Comparison of ENCODE assay signal across 13 cellular contexts in genomic region chr2:130143266-130144039, GRCh38. TPM values are rescaled to one million over a fixed set of nuclear protein-coding genes. Genes with fewer than 3 reads are reported as not detected.
A peak's percentile ranks its signal among the peaks of the same experiment; 100 is the strongest.
DNase-seq lines count a peak whose midpoint lies in the region; ATAC-seq and TF ChIP-seq lines count a peak whose summit lies in the region.
"Not testable (repeated sequence)": the region's sequence is repeated elsewhere in the genome, so short reads cannot be mapped to it uniquely, and the experiment has no call there.
"Had no signal": no experiment of that assay in that cellular context is flagged by ENCODE, and none has a peak within 500 bp of the region (broad histone marks: within the 10 kb centered on the region; RNA-seq: fewer than 3 reads in every experiment).

No MANE protein-coding gene starts in this region.

- not testable (repeated sequence) for TF ChIP-seq CTCF in fibroblast of pulmonary artery (IDR thresholded peaks at IDR 0.05; ENCODE audit: low read length, missing control alignments); parathyroid adenoma (IDR thresholded peaks at IDR 0.05); type B pancreatic cell (conservative IDR thresholded peaks at IDR 0.05)

- not testable (repeated sequence) for H3K9ac ChIP-seq in parathyroid adenoma

- H3K9me3 ChIP-seq in parathyroid adenoma (ENCODE audit: control insufficient read depth, low read length), result not testable (repeated sequence)

- peaks cover 11% of the 10 kb centered on the region for H3K4me1 Mint-ChIP-seq in T-helper 1 cell treated with Interleukin-12 subunit alpha and Interleukin-12 subunit beta and Interleukin-4 antibody, amounts not matched to agents 30 μg/mL and 1 μg/mL, for 36 hours (ENCODE audit: low read depth)
- peaks cover 17% of the 10 kb centered on the region for H3K4me1 Mint-ChIP-seq in activated naive CD4-positive, alpha-beta T cell treated with anti-CD3 and anti-CD28 coated beads, Interleukin-2, amount 10 ng/mL, durations not matched to agents 7 days and 5 days
- not testable (repeated sequence) for H3K4me1 Mint-ChIP-seq in type B pancreatic cell (ENCODE audit: unreplicated experiment)

- H3K36me3 ChIP-seq in parathyroid adenoma (ENCODE audit: control insufficient read depth, insufficient read depth, low read length), result not testable (repeated sequence)

- H3K4me3 ChIP-seq in fibroblast of pulmonary artery (replicated peaks; ENCODE audit: low read depth, low read length) (peak overlapping the region; percentile 30), parathyroid adenoma (ENCODE audit: low read depth, low read length) (peak overlapping the region; percentile 16)

- not testable (repeated sequence) for H3K79me2 ChIP-seq in parathyroid adenoma

- peak; percentile 22 for ATAC-seq in HG02798 (IDR thresholded peaks at IDR 0.05; ENCODE audit: poor library complexity, unreplicated experiment)
- not testable (repeated sequence) for ATAC-seq in left lobe of liver

- H2AFZ ChIP-seq in parathyroid adenoma, result peak overlapping the region; percentile 53

- CTCF ChIA-PET in activated naive CD4-positive, alpha-beta T cell treated with anti-CD3 and anti-CD28 coated beads, Interleukin-2, amount 10 ng/mL, durations not matched to agents 7 days and 5 days (lab: Charles Lee), result not testable (repeated sequence)

- peak overlapping the region; percentile 59 for H3K4me2 ChIP-seq in parathyroid adenoma (ENCODE audit: low read length)

- not testable (repeated sequence) for H3K27me3 ChIP-seq in parathyroid adenoma (ENCODE audit: control insufficient read depth, insufficient read depth, low read length)

- peak overlapping the region; percentile 6 for H3K27ac Mint-ChIP-seq in T-helper 1 cell treated with Interleukin-12 subunit alpha and Interleukin-12 subunit beta and Interleukin-4 antibody, amounts not matched to agents 30 μg/mL and 1 μg/mL, for 36 hours
- H3K27ac Mint-ChIP-seq in activated naive CD4-positive, alpha-beta T cell treated with anti-CD3 and anti-CD28 coated beads, Interleukin-2, amount 10 ng/mL, durations not matched to agents 7 days and 5 days; type B pancreatic cell: not testable (repeated sequence)

- H3K4me1 ChIP-seq in parathyroid adenoma, result not testable (repeated sequence)

- peak overlapping the region; percentile 73 for H3K4me3 Mint-ChIP-seq in T-helper 1 cell treated with Interleukin-12 subunit alpha and Interleukin-12 subunit beta and Interleukin-4 antibody, amounts not matched to agents 30 μg/mL and 1 μg/mL, for 36 hours
- H3K4me3 Mint-ChIP-seq in activated naive CD4-positive, alpha-beta T cell treated with anti-CD3 and anti-CD28 coated beads, Interleukin-2, amount 10 ng/mL, durations not matched to agents 7 days and 5 days, result peak overlapping the region; percentile 66
- H3K4me3 Mint-ChIP-seq in type B pancreatic cell, result peak overlapping the region; percentile 86

- DNase-seq in ELR (ENCODE audit: low read depth) (peak; percentile 14), fibroblast of pulmonary artery (ENCODE audit: low read depth) (peak; percentile 9), left lobe of liver (ENCODE audit: low spot score) (peak; percentile 30), type B pancreatic cell (ENCODE audit: extremely low spot score, unreplicated experiment) (peak; percentile 58)
- DNase-seq in activated naive CD4-positive, alpha-beta T cell treated with anti-CD3 and anti-CD28 coated beads, Interleukin-2, amount 10 ng/mL, durations not matched to agents 7 days and 5 days, result not testable (repeated sequence)

- H3K36me3 Mint-ChIP-seq in T-helper 1 cell treated with Interleukin-12 subunit alpha and Interleukin-12 subunit beta and Interleukin-4 antibody, amounts not matched to agents 30 μg/mL and 1 μg/mL, for 36 hours (ENCODE audit: low read depth); activated naive CD4-positive, alpha-beta T cell treated with anti-CD3 and anti-CD28 coated beads, Interleukin-2, amount 10 ng/mL, durations not matched to agents 7 days and 5 days; type B pancreatic cell: not testable (repeated sequence)

- not testable (repeated sequence) for H3K9me3 Mint-ChIP-seq in T-helper 1 cell treated with Interleukin-12 subunit alpha and Interleukin-12 subunit beta and Interleukin-4 antibody, amounts not matched to agents 30 μg/mL and 1 μg/mL, for 36 hours; activated naive CD4-positive, alpha-beta T cell treated with anti-CD3 and anti-CD28 coated beads, Interleukin-2, amount 10 ng/mL, durations not matched to agents 7 days and 5 days; type B pancreatic cell

- not testable (repeated sequence) for H3K27me3 Mint-ChIP-seq in T-helper 1 cell treated with Interleukin-12 subunit alpha and Interleukin-12 subunit beta and Interleukin-4 antibody, amounts not matched to agents 30 μg/mL and 1 μg/mL, for 36 hours (ENCODE audit: low read depth); type B pancreatic cell
- peaks cover 47% of the 10 kb centered on the region for H3K27me3 Mint-ChIP-seq in activated naive CD4-positive, alpha-beta T cell treated with anti-CD3 and anti-CD28 coated beads, Interleukin-2, amount 10 ng/mL, durations not matched to agents 7 days and 5 days

- H3K27ac ChIP-seq in parathyroid adenoma, result not testable (repeated sequence)

RNA-seq across cellular contexts. Expression of gene CCDC74B, which starts 1.5 kb away (rescaled TPM):
- total RNA-seq in left lobe of liver, result not detected
- 10.3 and 15.4 TPM in 2 replicates for total RNA-seq in type B pancreatic cell (ENCODE audit: low replicate concordance)

RNA-seq across cellular contexts. Expression of gene POTEF, which starts 14.4 kb away (rescaled TPM):
- total RNA-seq in left lobe of liver (not detected), type B pancreatic cell (ENCODE audit: low replicate concordance) (14.2 and 25.0 TPM in 2 replicates)
- total RNA-seq: activated naive CD4-positive, alpha-beta T cell treated with anti-CD3 and anti-CD28 coated beads, Interleukin-2, amount 50 U/mL, for 72 hours; endothelial cell of umbilical vein; left ventricle myocardium superior; PC-3 had no signal

RNA-seq across cellular contexts. Expression of gene SMPD4, which starts 37.9 kb away (rescaled TPM):
- total RNA-seq in left lobe of liver (27.8 TPM), type B pancreatic cell (ENCODE audit: low replicate concordance) (77.0 and 79.6 TPM in 2 replicates)

RNA-seq across cellular contexts. Expression of gene MZT2B, which starts 38.6 kb away (rescaled TPM):
- total RNA-seq in left lobe of liver (138 TPM), type B pancreatic cell (ENCODE audit: low replicate concordance) (164 and 224 TPM in 2 replicates)

RNA-seq across cellular contexts. Expression of gene TUBA3E, which starts 54.8 kb away (rescaled TPM):
- total RNA-seq in left lobe of liver (not detected), type B pancreatic cell (ENCODE audit: low replicate concordance) (not detected in 2 replicates)
- total RNA-seq: activated naive CD4-positive, alpha-beta T cell treated with anti-CD3 and anti-CD28 coated beads, Interleukin-2, amount 50 U/mL, for 72 hours; endothelial cell of umbilical vein; HT-29; PC-3 had no signal

Comparison
In these comparisons a context has a peak if more than half of its experiments do, and no peak if none do; other contexts are left out.
1. RNA of gene CCDC74B, which starts 1.5 kb away (total RNA-seq): 10.3 to 15.4 TPM in type B pancreatic cell; not detected in left lobe of liver (single experiment); every median in the first group is over 10 times any median in the second.
2. RNA of gene POTEF, which starts 14.4 kb away (total RNA-seq): 14.2 to 25.0 TPM in type B pancreatic cell; not detected in left lobe of liver (single experiment); every median in the first group is over 10 times any median in the second.
3. Peak in every context shown above with its lines, with median percentiles within 50 percentile points of each other: H3K4me3 Mint-ChIP-seq.